7 cellular contexts compared by ENCODE assay signal in the genomic region with DNA sequence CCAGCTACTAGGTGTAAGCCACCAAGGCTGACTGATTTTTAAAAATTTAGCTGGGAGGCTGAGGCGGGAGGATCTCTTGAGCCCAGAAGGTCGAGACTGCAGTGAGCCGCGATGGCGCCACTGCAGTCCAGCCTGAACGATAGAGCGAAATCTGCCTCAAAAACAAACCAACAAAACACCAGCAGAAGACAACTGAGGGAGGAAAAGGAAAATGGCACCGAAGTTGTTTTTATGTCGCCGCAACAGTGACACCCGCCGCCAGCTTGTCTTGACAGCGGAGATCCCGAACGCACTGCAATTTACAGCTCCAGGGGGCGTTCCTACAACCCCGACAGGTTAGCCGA. TPM values are rescaled to one million over a fixed set of nuclear protein-coding genes. Genes with fewer than 3 reads are reported as not detected.
A peak's percentile ranks its signal among the peaks of the same experiment; 100 is the strongest.
DNase-seq lines count a peak whose midpoint lies in the region; ATAC-seq and TF ChIP-seq lines count a peak whose summit lies in the region.

No MANE protein-coding gene starts in this region.

- peak; percentile 2 for ATAC-seq in GM21717 (IDR thresholded peaks at IDR 0.05; ENCODE audit: unreplicated experiment)
- no peak for ATAC-seq in HG02885 (IDR thresholded peaks at IDR 0.05; ENCODE audit: poor library complexity, unreplicated experiment)

- H3K9me3 Mint-ChIP-seq in glutamatergic neuron (ENCODE audit: unreplicated experiment) = peaks cover 7% of the 10 kb centered on the region

- WGBS in SK-N-SH (ENCODE audit: low lambda C conversion rate) = 5% methylated on average over 17 of the region's 18 CpGs
- WGBS in stomach, 5 donors = 2 to 7% (median 4%) methylated on average over 16 to 18 of the region's 18 CpGs

- H3K36me3 Mint-ChIP-seq in glutamatergic neuron (ENCODE audit: unreplicated experiment) = no peaks in the 10 kb centered on the region

- TF ChIP-seq RAD21 in SK-N-SH (IDR thresholded peaks at IDR 0.05; ENCODE audit: low read length) = no peak

- H3K9ac ChIP-seq in SK-N-SH = peak overlapping the region; percentile 43; the same call in 1 of the 2 replicates

- CTCF ChIA-PET in SK-N-SH (lab: Yijun Ruan, JAX) = interaction anchor here (0.6 to 3.2 kb wide), 62 partner anchors 9 to 730 kb away, joined by 3 to 52 read pairs (median 4); partner anchors contain the start of genes ACTN4, CCER2, EIF3K and GGN

- POLR2A ChIA-PET in SK-N-SH (lab: Yijun Ruan, JAX) = interaction anchor here (1.3 to 5.1 kb wide), 3 partner anchors 14 to 232 kb away, joined by 3 to 30 read pairs (median 4); partner anchors contain the start of genes EIF3K, GGN and SPRED3

- peaks cover 11% of the 10 kb centered on the region for H3K27me3 Mint-ChIP-seq in glutamatergic neuron (ENCODE audit: unreplicated experiment)

- intact Hi-C loops in stomach (cut with DNase I; ENCODE audit: low total_unique reads) = no loop called here

- H3K4me3 ChIP-seq in SK-N-SH (ENCODE audit: low read depth in 2 of 2, low read length in 1 of 2) (peak overlapping the region; percentile 39 to 93), stomach (peak overlapping the region; percentile 70 to 100 (median 78))

- peaks cover 6% of the 10 kb centered on the region; the same call in 1 of the 2 replicates for H3K79me2 ChIP-seq in SK-N-SH (ENCODE audit: insufficient read depth)

- H3K9me2 ChIP-seq in SK-N-SH = no peaks in the 10 kb centered on the region

- no peaks in the 10 kb centered on the region for H3K9me3 ChIP-seq in SK-N-SH
- H3K9me3 ChIP-seq in stomach = no peaks in the 10 kb centered on the region

- H3K27ac Mint-ChIP-seq in glutamatergic neuron (ENCODE audit: unreplicated experiment) = no peak overlapping the region

- DNase-seq in SK-N-SH (no peak), glutamatergic neuron (no peak), stomach (no peak), AG20443 (ENCODE audit: low spot score) (no peak), NCI-H82 treated with DMSO at 0.1 percent for 48 hours (lab: John Stamatoyannopoulos, UW; ENCODE audit: unreplicated experiment) (no peak)

- no peak for TF ChIP-seq POLR2A in stomach (IDR thresholded peaks at IDR 0.05)

- H3K27ac ChIP-seq in SK-N-SH (ENCODE audit: low read depth in 2 of 2, low read length in 1 of 2) (peak overlapping the region; percentile 39 to 47; a peak in 3 of 4 replicates), stomach (peak overlapping the region; percentile 34 to 93 (median 89))

- H3K4me3 Mint-ChIP-seq in glutamatergic neuron (ENCODE audit: unreplicated experiment) = peak overlapping the region; percentile 82

- H3F3A ChIP-seq in SK-N-SH (replicated peaks; ENCODE audit: insufficient read depth) = peaks cover 8% of the 10 kb centered on the region

- no peaks in the 10 kb centered on the region for H3K27me3 ChIP-seq in SK-N-SH (ENCODE audit: insufficient read depth)
- H3K27me3 ChIP-seq in stomach = peaks cover 0 to 34% (median 21%) of the 10 kb centered on the region in 3 donors

- no peak for TF ChIP-seq EP300 in SK-N-SH (IDR thresholded peaks at IDR 0.05; ENCODE audit: borderline replicate concordance in 1 of 2, low read depth in 1 of 2, low read length in 1 of 2)
- TF ChIP-seq EP300 in stomach (IDR thresholded peaks at IDR 0.05) = no peak

- peak overlapping the region; percentile 95 for H3K4me2 ChIP-seq in SK-N-SH

- H3K4me1 Mint-ChIP-seq in glutamatergic neuron (ENCODE audit: low read depth, unreplicated experiment) = peaks cover 2% of the 10 kb centered on the region

- H3K36me3 ChIP-seq in SK-N-SH (replicated peaks in 1 of 2; ENCODE audit: control insufficient read depth in 1 of 2, insufficient read depth in 2 of 2, low read length in 1 of 2) = peaks cover 0 to 4% of the 10 kb centered on the region in 2 experiments
- H3K36me3 ChIP-seq in stomach = peaks cover 8 to 30% (median 26%) of the 10 kb centered on the region in 4 donors

- TF ChIP-seq CTCF in SK-N-SH (IDR thresholded peaks at IDR 0.05) = no peak
- TF ChIP-seq CTCF in glutamatergic neuron (IDR thresholded peaks at IDR 0.05; ENCODE audit: partially characterized antibody, unreplicated experiment) = no peak
- no peak for TF ChIP-seq CTCF in stomach (IDR thresholded peaks at IDR 0.05)

- H2AFZ ChIP-seq in SK-N-SH (ENCODE audit: low read depth) = peak overlapping the region; percentile 82; the same call in 1 of the 2 replicates

- H3K4me1 ChIP-seq in SK-N-SH (ENCODE audit: control insufficient read depth in 1 of 2, insufficient read depth in 2 of 2, low read depth in 1 of 2, low read length in 1 of 2) = no peaks in the 10 kb centered on the region; a peak in 1 of 4 replicates
- peaks cover 10 to 21% (median 15%) of the 10 kb centered on the region in 4 donors for H3K4me1 ChIP-seq in stomach

- no peaks in the 10 kb centered on the region for H4K20me1 ChIP-seq in SK-N-SH (ENCODE audit: insufficient read depth)

TF ChIP-seq in SK-N-SH, 30 proteins besides CTCF, POLR2A, EP300 and RAD21:
- TF ChIP-seq SIN3A (IDR thresholded peaks at IDR 0.05; ENCODE audit: borderline replicate concordance, low read depth, low read length) = peak; percentile 68; the same call in 1 of the 2 replicates
- TF ChIP-seq FOXM1 (IDR thresholded peaks at IDR 0.05; ENCODE audit: low read depth) = no peak

RNA-seq across cellular contexts. Expression of gene FAM98C, which starts 0.3 kb away (rescaled TPM):
- polyA plus RNA-seq in SK-N-SH (2012; rRNA removed) = 24.9 and 26.7 TPM in 2 replicates
- 10.6 and 16.0 TPM in 2 replicates for polyA plus RNA-seq in SK-N-SH (2012; cell fraction: cytosol; rRNA removed)
- 64.7 and 94.3 TPM in 2 replicates for polyA plus RNA-seq in SK-N-SH (2012; cell fraction: nucleus; rRNA removed)
- 5.8 TPM for total RNA-seq in glutamatergic neuron (ENCODE audit: unreplicated experiment)
- 100 to 1,000 TPM in 1 of 5 donors, 10 to 100 TPM in 3, 1 to 10 TPM in 1; 4.0 to 222 (median 18.7) TPM for total RNA-seq in stomach
- 10 to 100 TPM; 18.3 to 40.7 (median 35.1) TPM for polyA plus RNA-seq in stomach

RNA-seq across cellular contexts. Expression of gene SPRED3, which starts 14.1 kb away (rescaled TPM):
- 10.5 and 11.1 TPM in 2 replicates for polyA plus RNA-seq in SK-N-SH (2012; rRNA removed)
- 4.3 and 5.6 TPM in 2 replicates for polyA plus RNA-seq in SK-N-SH (2012; cell fraction: cytosol; rRNA removed)
- 50.6 and 58.3 TPM in 2 replicates for polyA plus RNA-seq in SK-N-SH (2012; cell fraction: nucleus; rRNA removed)
- 8.7 TPM for total RNA-seq in glutamatergic neuron (ENCODE audit: unreplicated experiment)
- total RNA-seq in stomach = 1 to 10 TPM in 2 of 5 donors, not detected in 3; 1.7 to 3.6 TPM
- under 1 TPM in 2 of 3 donors, not detected in 1; 0.12 to 0.33 TPM for polyA plus RNA-seq in stomach

RNA-seq across cellular contexts. Expression of gene GGN, which starts 14.8 kb away (rescaled TPM):
- 0.48 and 0.52 TPM in 2 replicates for polyA plus RNA-seq in SK-N-SH (2012; rRNA removed)
- polyA plus RNA-seq in SK-N-SH (2012; cell fraction: cytosol; rRNA removed) = 0.37 and 0.63 TPM in 2 replicates
- 2.0 and 4.0 TPM in 2 replicates for polyA plus RNA-seq in SK-N-SH (2012; cell fraction: nucleus; rRNA removed)
- total RNA-seq in glutamatergic neuron (ENCODE audit: unreplicated experiment) = 2.0 TPM
- not detected for total RNA-seq in stomach
- polyA plus RNA-seq in stomach = under 1 TPM in 2 of 3 donors, not detected in 1; 0.19 to 0.30 TPM

RNA-seq across cellular contexts. Expression of gene RASGRP4, which starts 23.4 kb away (rescaled TPM):
- polyA plus RNA-seq in SK-N-SH (2012; rRNA removed) (not detected in 2 replicates), stomach (1 to 10 TPM in 2 of 3 donors, under 1 TPM in 1; 0.40 to 1.8 (median 1.5) TPM)
- polyA plus RNA-seq in SK-N-SH (2012; cell fraction: cytosol; rRNA removed) = not detected in 2 replicates
- not detected in 2 replicates for polyA plus RNA-seq in SK-N-SH (2012; cell fraction: nucleus; rRNA removed)
- total RNA-seq in glutamatergic neuron (ENCODE audit: unreplicated experiment) (not detected), stomach (1 to 10 TPM in 2 of 5 donors, under 1 TPM in 1, not detected in 2; 0.55 to 8.4 (median 4.0) TPM)

RNA-seq across cellular contexts. Expression of gene PSMD8, which starts 28.2 kb away (rescaled TPM):
- polyA plus RNA-seq in SK-N-SH (2012; rRNA removed) (400 and 453 TPM in 2 replicates), stomach (100 to 1,000 TPM in 2 of 3 donors, 10 to 100 TPM in 1; 99.3 to 150 (median 116) TPM)
- 207 and 336 TPM in 2 replicates for polyA plus RNA-seq in SK-N-SH (2012; cell fraction: cytosol; rRNA removed)
- 110 and 206 TPM in 2 replicates for polyA plus RNA-seq in SK-N-SH (2012; cell fraction: nucleus; rRNA removed)
- total RNA-seq in glutamatergic neuron (ENCODE audit: unreplicated experiment) (156 TPM), stomach (100 to 1,000 TPM in 2 of 5 donors, 10 to 100 TPM in 3; 10.7 to 282 (median 92.4) TPM)
